ENCODE assay signal across 8 cellular contexts in the genomic region with DNA sequence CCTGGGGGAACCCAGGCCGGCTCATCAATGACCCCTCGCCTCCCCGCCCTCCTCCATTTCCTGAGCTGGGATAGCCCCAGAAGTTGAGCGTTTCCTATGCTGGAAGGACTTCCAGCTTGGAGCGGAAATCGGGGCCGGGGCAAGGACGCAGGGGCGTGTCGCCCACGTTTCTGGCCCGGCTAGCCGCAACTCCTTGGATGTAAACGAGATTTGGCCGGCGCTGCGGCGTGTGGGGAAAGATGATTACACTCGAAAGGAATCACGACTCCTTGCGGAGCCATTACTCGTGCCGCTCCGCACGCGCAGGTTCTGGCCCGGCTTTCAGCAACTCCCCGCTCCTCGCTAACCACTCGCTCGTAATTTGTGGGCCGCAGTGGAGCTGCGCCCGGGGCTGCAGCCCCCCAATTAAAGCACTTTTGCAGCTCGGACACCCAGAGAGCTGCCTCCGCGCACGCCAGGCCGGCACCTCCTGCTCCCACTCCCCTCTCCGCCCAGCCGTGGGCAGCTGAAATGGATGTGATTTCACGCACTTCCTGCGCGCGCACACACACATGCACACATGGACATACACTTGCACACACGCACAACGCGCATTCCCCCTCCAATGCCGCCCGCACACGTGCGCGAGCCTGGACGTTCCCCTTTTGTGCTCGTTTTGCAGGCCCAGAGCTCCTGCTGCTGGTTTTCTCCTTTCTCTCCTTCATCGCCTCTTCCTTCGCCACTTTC. TPM values are rescaled to one million over a fixed set of nuclear protein-coding genes. Genes with fewer than 3 reads are reported as not detected.
DNase-seq lines count a peak whose midpoint lies in the region; ATAC-seq, FAIRE-seq and TF ChIP-seq lines count a peak whose summit lies in the region.

No MANE protein-coding gene starts in this region.

- 83% methylated on average over 56 of the region's 57 CpGs for WGBS in HepG2 (ENCODE audit: low lambda C conversion rate)

- peaks cover 95% of the 10 kb centered on the region for H3K27me3 Mint-ChIP-seq in activated naive CD4-positive, alpha-beta T cell treated with anti-CD3 and anti-CD28 coated beads, Interleukin-2, amount 10 ng/mL, durations not matched to agents 7 days and 5 days

- H3K9me3 Mint-ChIP-seq in activated naive CD4-positive, alpha-beta T cell treated with anti-CD3 and anti-CD28 coated beads, Interleukin-2, amount 10 ng/mL, durations not matched to agents 7 days and 5 days, result no peaks in the 10 kb centered on the region

- no peak overlapping the region for H2AFZ ChIP-seq in HepG2 (ENCODE audit: low read length)

- no peaks in the 10 kb centered on the region for H4K20me1 ChIP-seq in HepG2 (ENCODE audit: insufficient read depth, low read length)

- no peaks in the 10 kb centered on the region for H3K79me2 ChIP-seq in HepG2 (ENCODE audit: insufficient read depth, low read length)

- TF ChIP-seq CTCF in astrocyte of the cerebellum (IDR thresholded peaks at IDR 0.05; ENCODE audit: low read depth, low read length, missing control alignments) (no peak), HepG2 (CRISPR knock-in tag; IDR thresholded peaks at IDR 0.05) (no peak)

- peaks cover 51% of the 10 kb centered on the region for H3K4me1 ChIP-seq in HepG2 (ENCODE audit: insufficient read depth, low read length)
- H3K4me1 ChIP-seq in SJCRH30, result no peaks in the 10 kb centered on the region

- peaks cover 11 to 85% of the 10 kb centered on the region in 2 experiments for H3K27me3 ChIP-seq in HepG2 (ENCODE audit: control insufficient read depth in 1 of 2, insufficient read depth in 2 of 2, low read length in 2 of 2)
- no peaks in the 10 kb centered on the region for H3K27me3 ChIP-seq in SJCRH30

- intact Hi-C loops in HepG2 (cut with micrococcal nuclease; ENCODE audit: unreplicated experiment), result no loop called here

- no peak for TF ChIP-seq RAD21 in HepG2 (CRISPR knock-in tag; IDR thresholded peaks at IDR 0.05)

- BruUV-seq in HepG2 (replicated peaks; lab: Mats Ljungman, UMichigan), result no TSS peak

- peak overlapping the region; percentile 23 for H3K4me3 ChIP-seq in astrocyte of the cerebellum (ENCODE audit: low read depth, low read length)
- peak overlapping the region; percentile 41 to 69 (median 45); a peak in 5 of 6 replicates for H3K4me3 ChIP-seq in HepG2 (replicated peaks in 1 of 3; ENCODE audit: insufficient read depth in 1 of 3, low read depth in 2 of 3, low read length in 3 of 3)
- H3K4me3 ChIP-seq in SJCRH30, result no peak overlapping the region

- DNase-seq in activated naive CD4-positive, alpha-beta T cell treated with anti-CD3 and anti-CD28 coated beads, Interleukin-2, amount 10 ng/mL, durations not matched to agents 7 days and 5 days, result no peak
- no peak for DNase-seq in activated naive CD4-positive, alpha-beta T cell treated with anti-CD3 and anti-CD28 coated beads, Interleukin-2, amount 50 U/mL, for 16 hours
- DNase-seq in astrocyte of the cerebellum (ENCODE audit: low read depth), result peak; percentile 62
- DNase-seq in HepG2 (ENCODE audit: low spot score), result no peak
- DNase-seq in stromal cell of bone marrow (ENCODE audit: low read depth), result peak; percentile 8
- no peak for DNase-seq in SJCRH30

- H3K36me3 ChIP-seq in HepG2 (replicated peaks in 1 of 2; ENCODE audit: control insufficient read depth in 1 of 2, insufficient read depth in 2 of 2, low read length in 2 of 2) (no peaks in the 10 kb centered on the region), SJCRH30 (no peaks in the 10 kb centered on the region)

- TF ChIP-seq EP300 in HepG2 (IDR thresholded peaks at IDR 0.05; ENCODE audit: low read depth in 2 of 2, low read length in 2 of 2), result no peak
- no peak for TF ChIP-seq EP300 in HepG2 (CRISPR knock-in tag; IDR thresholded peaks at IDR 0.05; ENCODE audit: borderline replicate concordance)

- no peak for TF ChIP-seq POLR2A in HepG2 (IDR thresholded peaks at IDR 0.05; ENCODE audit: insufficient read depth in 1 of 2, low read depth in 2 of 2, low read length in 2 of 2)

- no peak overlapping the region for H3K9ac ChIP-seq in HepG2 (ENCODE audit: insufficient read depth, low read depth, low read length)

- H3K27ac Mint-ChIP-seq in activated naive CD4-positive, alpha-beta T cell treated with anti-CD3 and anti-CD28 coated beads, Interleukin-2, amount 10 ng/mL, durations not matched to agents 7 days and 5 days, result no peak overlapping the region

- peaks cover 3% of the 10 kb centered on the region for H3K36me3 Mint-ChIP-seq in activated naive CD4-positive, alpha-beta T cell treated with anti-CD3 and anti-CD28 coated beads, Interleukin-2, amount 10 ng/mL, durations not matched to agents 7 days and 5 days

- no peak overlapping the region for H3K27ac ChIP-seq in HepG2 (ENCODE audit: extremely low read length, insufficient read depth, low read length)
- H3K27ac ChIP-seq in SJCRH30, result no peak overlapping the region

- peak overlapping the region; percentile 89 for H3K4me2 ChIP-seq in HepG2 (ENCODE audit: low read depth, low read length)

- POLR2A ChIA-PET in HepG2 (lab: Yijun Ruan, JAX), result no interaction called here

- in situ Hi-C loops in astrocyte of the cerebellum (cut with HindIII; ENCODE audit: low sequenced_read_pairs) (no loop called here), HepG2 (cut with HindIII; ENCODE audit: extremely low pct_ligation_motif_present, low pct_unique_long_range_greater_than_20kb) (no loop called here)

- ATAC-seq in HepG2 (no peak), GM18858 (IDR thresholded peaks at IDR 0.05; ENCODE audit: unreplicated experiment) (no peak), HG02885 (IDR thresholded peaks at IDR 0.05; ENCODE audit: poor library complexity, unreplicated experiment) (no peak)

- peaks cover 24% of the 10 kb centered on the region for H3K4me1 Mint-ChIP-seq in activated naive CD4-positive, alpha-beta T cell treated with anti-CD3 and anti-CD28 coated beads, Interleukin-2, amount 10 ng/mL, durations not matched to agents 7 days and 5 days

- no peak for FAIRE-seq in HepG2 (lab: Jason Lieb, UNC)

- CTCF ChIA-PET in activated naive CD4-positive, alpha-beta T cell treated with anti-CD3 and anti-CD28 coated beads, Interleukin-2, amount 10 ng/mL, durations not matched to agents 7 days and 5 days (lab: Charles Lee), result no interaction called here
- CTCF ChIA-PET in HepG2 (lab: Yijun Ruan, JAX; ENCODE audit: low intra/inter-chr PET ratio, low total read pairs), result no interaction called here

- H3K4me3 Mint-ChIP-seq in activated naive CD4-positive, alpha-beta T cell treated with anti-CD3 and anti-CD28 coated beads, Interleukin-2, amount 10 ng/mL, durations not matched to agents 7 days and 5 days, result peak overlapping the region; percentile 41

- H3K9me3 ChIP-seq in HepG2 (ENCODE audit: low read length) (no peaks in the 10 kb centered on the region), SJCRH30 (replicated peaks) (no peaks in the 10 kb centered on the region)

RNA-seq across cellular contexts. Expression of a gene that starts 15.7 kb away (rescaled TPM):
- total RNA-seq in HepG2 (2016; rRNA removed; fragmentation: Illumina TruSeq; extraction: Trizol), result 0.02 TPM in 1 of 2 replicates, not detected in the other
- total RNA-seq in HepG2 (2016; cell fraction: cytosol; rRNA removed; fragmentation: Illumina TruSeq; extraction: Trizol; ENCODE audit: low read depth), result not detected in 2 replicates
- total RNA-seq in HepG2 (2016; cell fraction: insoluble cytoplasmic fraction; rRNA removed; fragmentation: Illumina TruSeq; extraction: Trizol), result 0.03 and 0.04 TPM in 2 replicates
- total RNA-seq in HepG2 (2016; cell fraction: membrane; rRNA removed; fragmentation: Illumina TruSeq; extraction: Trizol), result 0.03 TPM in 1 of 2 replicates, not detected in the other
- total RNA-seq in HepG2 (2016; cell fraction: nucleus; rRNA removed; fragmentation: Illumina TruSeq; extraction: Trizol), result not detected in 2 replicates
- 0.07 TPM in 1 of 2 replicates, not detected in the other for polyA plus RNA-seq in HepG2 (2011; rRNA removed)
- 0.01 and 0.03 TPM in 2 replicates for polyA plus RNA-seq in HepG2 (2011; cell fraction: cytosol; rRNA removed)
- polyA plus RNA-seq in HepG2 (2011; cell fraction: nucleus; rRNA removed), result 0.03 and 0.06 TPM in 2 replicates
- 0.03 TPM in 1 of 2 replicates, not detected in the other for polyA plus RNA-seq in HepG2 (2012)
- polyA plus RNA-seq in HepG2 (2016; cell fraction: cytosol; fragmentation: Illumina TruSeq; extraction: Trizol; ENCODE audit: low read depth), result not detected in 2 replicates
- not detected in 2 replicates for polyA plus RNA-seq in HepG2 (2016; cell fraction: insoluble cytoplasmic fraction; fragmentation: Illumina TruSeq; extraction: Trizol; ENCODE audit: low read depth)
- polyA plus RNA-seq in HepG2 (2016; cell fraction: membrane; fragmentation: Illumina TruSeq; extraction: Trizol; ENCODE audit: low read depth), result 0.03 TPM in 1 of 2 replicates, not detected in the other
- 0.10 TPM in 1 of 2 replicates, not detected in the other for polyA plus RNA-seq in HepG2 (2016; cell fraction: nucleus; fragmentation: Illumina TruSeq; extraction: Trizol; ENCODE audit: insufficient read depth, low read depth)
- polyA minus RNA-seq in HepG2 (2011; rRNA and poly(A)+ RNA removed; ENCODE audit: low replicate concordance), result 2.7 TPM in 1 of 2 replicates, not detected in the other
- polyA minus RNA-seq in HepG2 (2011; cell fraction: cytosol; rRNA and poly(A)+ RNA removed), result not detected in 2 replicates
- not detected in 2 replicates for polyA minus RNA-seq in HepG2 (2011; cell fraction: nucleus; rRNA and poly(A)+ RNA removed)
- 1.1 and 1.2 TPM in 2 replicates for total RNA-seq in SJCRH30 (2014; rRNA removed; shearing (Covaris generic))

RNA-seq across cellular contexts. Expression of a gene that starts 25.7 kb away (rescaled TPM):
- total RNA-seq in HepG2 (2016; rRNA removed; fragmentation: Illumina TruSeq; extraction: Trizol), result not detected in 2 replicates
- not detected in 2 replicates for total RNA-seq in HepG2 (2016; cell fraction: cytosol; rRNA removed; fragmentation: Illumina TruSeq; extraction: Trizol; ENCODE audit: low read depth)
- 0.06 TPM in 1 of 2 replicates, not detected in the other for total RNA-seq in HepG2 (2016; cell fraction: insoluble cytoplasmic fraction; rRNA removed; fragmentation: Illumina TruSeq; extraction: Trizol)
- not detected in 2 replicates for total RNA-seq in HepG2 (2016; cell fraction: membrane; rRNA removed; fragmentation: Illumina TruSeq; extraction: Trizol)
- total RNA-seq in HepG2 (2016; cell fraction: nucleus; rRNA removed; fragmentation: Illumina TruSeq; extraction: Trizol), result not detected in 2 replicates
- polyA plus RNA-seq in HepG2 (2011; rRNA removed), result 0.12 and 0.13 TPM in 2 replicates
- polyA plus RNA-seq in HepG2 (2011; cell fraction: cytosol; rRNA removed), result 0.06 and 0.11 TPM in 2 replicates
- polyA plus RNA-seq in HepG2 (2011; cell fraction: nucleus; rRNA removed), result 0.29 and 0.32 TPM in 2 replicates
- 0.17 and 0.24 TPM in 2 replicates for polyA plus RNA-seq in HepG2 (2012)
- polyA plus RNA-seq in HepG2 (2016; cell fraction: cytosol; fragmentation: Illumina TruSeq; extraction: Trizol; ENCODE audit: low read depth), result not detected in 2 replicates
- polyA plus RNA-seq in HepG2 (2016; cell fraction: insoluble cytoplasmic fraction; fragmentation: Illumina TruSeq; extraction: Trizol; ENCODE audit: low read depth), result 0.08 TPM in 2 replicates
- not detected in 2 replicates for polyA plus RNA-seq in HepG2 (2016; cell fraction: membrane; fragmentation: Illumina TruSeq; extraction: Trizol; ENCODE audit: low read depth)
- polyA plus RNA-seq in HepG2 (2016; cell fraction: nucleus; fragmentation: Illumina TruSeq; extraction: Trizol; ENCODE audit: insufficient read depth, low read depth), result not detected in 2 replicates
- polyA minus RNA-seq in HepG2 (2011; rRNA and poly(A)+ RNA removed; ENCODE audit: low replicate concordance), result 0.18 and 5.2 TPM in 2 replicates
- polyA minus RNA-seq in HepG2 (2011; cell fraction: cytosol; rRNA and poly(A)+ RNA removed), result 0.53 and 0.59 TPM in 2 replicates
- 0.13 TPM in 1 of 2 replicates, not detected in the other for polyA minus RNA-seq in HepG2 (2011; cell fraction: nucleus; rRNA and poly(A)+ RNA removed)
- 2.7 and 3.1 TPM in 2 replicates for total RNA-seq in SJCRH30 (2014; rRNA removed; shearing (Covaris generic))

Comparison
In these comparisons a context has a peak if more than half of its experiments do, and no peak if none do; other contexts are left out.
1. DNase-seq: peak in astrocyte of the cerebellum (single experiment) and stromal cell of bone marrow (single experiment); none in activated naive CD4-positive, alpha-beta T cell treated with anti-CD3 and anti-CD28 coated beads, Interleukin-2, amount 10 ng/mL, durations not matched to agents 7 days and 5 days (single experiment), activated naive CD4-positive, alpha-beta T cell treated with anti-CD3 and anti-CD28 coated beads, Interleukin-2, amount 50 U/mL, for 16 hours (single experiment), HepG2 (single experiment) and SJCRH30 (0 of 2).